ENCODE assay signal across 28 cellular contexts in genomic region chr2:75517562-75518230, GRCh38. TPM values are rescaled to one million over a fixed set of nuclear protein-coding genes. Genes with fewer than 3 reads are reported as not detected.
"Had no signal": no experiment of that assay in that cellular context is flagged by ENCODE, and none has a peak within 500 bp of the region (broad histone marks: within the 10 kb centered on the region; RNA-seq: fewer than 3 reads in every experiment).

No MANE protein-coding gene starts in this region.

- H3K27me3 ChIP-seq: ascending aorta, brain microvascular endothelial cell, right atrium auricular region, spleen, testis, transverse colon had no signal

- H3K4me3 ChIP-seq: ascending aorta, left ventricle myocardium inferior, psoas muscle, right atrium auricular region, spleen, testis, transverse colon had no signal

- H2AFZ ChIP-seq: parathyroid adenoma had no signal

- ATAC-seq: activated CD4-positive, alpha-beta T cell treated with anti-CD3 and anti-CD28 coated beads for 36 hours; activated CD8-positive, alpha-beta T cell treated with anti-CD3 and anti-CD28 coated beads, Interleukin-2, amount 10 ng/mL, durations not matched to agents 7 days and 5 days; activated T-cell treated with anti-CD3 and anti-CD28 coated beads, Interleukin-2, amount 50 U/mL, for 72 hours; effector memory CD8-positive, alpha-beta T cell; psoas muscle; stimulated activated naive CD8-positive, alpha-beta T cell treated with anti-CD3 and anti-CD28 coated beads, Interleukin-15, Interleukin-2, amounts not matched to agents 100 U/mL and 50 U/mL, for 24 hours had no signal

- FAIRE-seq: endothelial cell of umbilical vein, urothelium cell line had no signal

- H3K79me2 ChIP-seq: parathyroid adenoma had no signal

- H3K36me3 ChIP-seq: ascending aorta, right atrium auricular region, spleen, transverse colon had no signal

- H3K9ac ChIP-seq: parathyroid adenoma had no signal

- DNase-seq: activated CD4-positive, alpha-beta T cell treated with anti-CD3 and anti-CD28 coated beads for 36 hours; activated CD4-positive, CD25-positive, alpha-beta regulatory T cell; activated CD8-positive, alpha-beta T cell treated with anti-CD3 and anti-CD28 coated beads, Interleukin-2, amount 10 ng/mL, durations not matched to agents 7 days and 5 days; activated naive CD4-positive, alpha-beta T cell treated with anti-CD3 and anti-CD28 coated beads for 36 hours; activated naive CD8-positive, alpha-beta T cell treated with anti-CD3 and anti-CD28 coated beads for 36 hours; activated T-cell treated with anti-CD3 and anti-CD28 coated beads for 4 hours; activated T-cell treated with anti-CD3 and anti-CD28 coated beads, Interleukin-2, amount 50 U/mL, for 72 hours; brain microvascular endothelial cell; caudate nucleus; cortex of kidney; effector memory CD8-positive, alpha-beta T cell; foreskin fibroblast; head of caudate nucleus; hypothalamus; immature natural killer cell; left ventricle myocardium inferior; psoas muscle; spleen; stimulated activated naive CD8-positive, alpha-beta T cell treated with anti-CD3 and anti-CD28 coated beads, Interleukin-15, Interleukin-2, amounts not matched to agents 100 U/mL and 50 U/mL, for 24 hours; testis; transverse colon had no signal

- H3K27ac ChIP-seq: ascending aorta, brain microvascular endothelial cell, left ventricle myocardium inferior, parathyroid adenoma, psoas muscle, right atrium auricular region, testis, transverse colon had no signal

- H3K9me3 ChIP-seq: ascending aorta, testis had no signal

- H3K4me1 ChIP-seq: ascending aorta, left ventricle myocardium inferior, parathyroid adenoma, psoas muscle, right atrium auricular region, spleen, testis, transverse colon had no signal

RNA-seq across cellular contexts. Expression of gene EVA1A, which starts 43.0 kb away (rescaled TPM):
- total RNA-seq: activated CD8-positive, alpha-beta T cell treated with anti-CD3 and anti-CD28 coated beads, Interleukin-2, amount 10 ng/mL, durations not matched to agents 7 days and 5 days; activated naive CD4-positive, alpha-beta T cell treated with anti-CD3 and anti-CD28 coated beads for 36 hours; ascending aorta; T-helper 1 cell treated with Interleukin-12 subunit alpha and Interleukin-12 subunit beta and Interleukin-4 antibody, amounts not matched to agents 30 ng/mL and 1 ng/mL, for 36 hours; transverse colon had no signal
- polyA plus RNA-seq: immature natural killer cell, neural cell had no signal
